Comparison of ENCODE assay signal across 8 cellular contexts in the genomic region with DNA sequence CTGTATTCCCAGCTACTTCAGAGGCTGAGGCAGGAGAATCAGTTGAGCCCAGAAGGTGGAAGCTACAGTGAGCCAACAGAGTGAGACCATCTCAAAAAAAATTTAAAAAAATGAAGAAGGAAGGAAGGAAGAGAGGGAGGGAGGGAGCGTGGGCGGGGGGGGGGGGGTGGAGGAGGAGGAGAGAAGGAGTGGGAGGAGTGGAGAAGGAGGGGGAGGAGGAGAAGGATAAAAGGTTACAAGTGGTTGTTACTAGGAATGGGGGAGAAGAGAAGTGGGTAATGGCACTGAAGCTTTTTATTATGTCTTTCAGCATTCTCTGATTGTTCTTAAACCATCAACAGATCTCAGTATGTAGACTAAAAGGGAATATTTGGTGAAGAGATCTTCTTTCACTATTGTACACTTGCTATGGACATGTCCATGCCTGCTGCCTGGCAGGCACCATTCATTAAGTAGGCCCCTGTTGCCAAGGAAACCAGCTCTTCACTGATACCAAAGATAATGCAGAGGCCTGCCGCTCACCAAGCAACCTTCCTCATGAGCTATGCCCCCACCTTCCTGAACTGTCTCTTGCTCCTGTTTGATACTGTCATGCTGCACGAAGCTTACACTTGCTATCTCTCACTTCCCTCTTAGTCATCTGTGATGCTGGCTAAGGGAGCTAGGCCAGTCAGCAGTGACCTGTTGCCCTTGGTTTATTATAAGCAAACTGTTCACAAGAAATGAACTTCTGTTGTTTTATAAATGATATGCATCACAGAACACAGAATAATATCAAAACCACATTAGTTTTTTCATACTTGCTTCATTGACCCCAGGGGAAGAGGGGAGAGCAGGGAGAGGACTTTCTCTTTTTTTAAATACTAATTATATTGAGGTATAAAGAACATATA. TPM values are rescaled to one million over a fixed set of nuclear protein-coding genes. Genes with fewer than 3 reads are reported as not detected.
A peak's percentile ranks its signal among the peaks of the same experiment; 100 is the strongest.
DNase-seq lines count a peak whose midpoint lies in the region; ATAC-seq, FAIRE-seq and TF ChIP-seq lines count a peak whose summit lies in the region.

No MANE protein-coding gene starts in this region.

- H4K8ac ChIP-seq in mesenchymal stem cell (ENCODE audit: low read length): no peak overlapping the region

- H3K27ac ChIP-seq in A673 (ENCODE audit: low read depth, low read length, poor library complexity, severe bottlenecking): peak overlapping the region; percentile 61
- peak overlapping the region; percentile 36 to 91; a peak in 3 of 4 replicates for H3K27ac ChIP-seq in SK-N-SH (ENCODE audit: low read depth in 2 of 2, low read length in 1 of 2)
- H3K27ac ChIP-seq in mesenchymal stem cell (ENCODE audit: low read length, poor library complexity, severe bottlenecking): peak overlapping the region; percentile 3
- H3K27ac ChIP-seq in ovary: no peak overlapping the region

- no peak overlapping the region for H2BK15ac ChIP-seq in mesenchymal stem cell (ENCODE audit: low read depth, poor library complexity, severe bottlenecking)

- H3K9me2 ChIP-seq in SK-N-SH: no peaks in the 10 kb centered on the region

- TF ChIP-seq RAD21 in SK-N-SH (IDR thresholded peaks at IDR 0.05; ENCODE audit: low read length): peak; percentile 38; the same call in 1 of the 2 replicates

- H3K9ac ChIP-seq in SK-N-SH: no peak overlapping the region
- no peak overlapping the region for H3K9ac ChIP-seq in mesenchymal stem cell (ENCODE audit: low read length)

- TF ChIP-seq POLR2A in ovary (IDR thresholded peaks at IDR 0.05): no peak

- no peak overlapping the region for H2BK12ac ChIP-seq in mesenchymal stem cell (ENCODE audit: low read length in 2 of 2)

- H3K14ac ChIP-seq in mesenchymal stem cell (ENCODE audit: low read length in 2 of 2): no peak overlapping the region

- TF ChIP-seq CTCF in A673 (conservative IDR thresholded peaks at IDR 0.05; ENCODE audit: low read depth, low read length): no peak
- no peak for TF ChIP-seq CTCF in SK-N-SH (IDR thresholded peaks at IDR 0.05)
- no peak for TF ChIP-seq CTCF in ovary (IDR thresholded peaks at IDR 0.05)

- H3K79me2 ChIP-seq in SK-N-SH (ENCODE audit: insufficient read depth): no peaks in the 10 kb centered on the region

- no peaks in the 10 kb centered on the region for H3F3A ChIP-seq in SK-N-SH (replicated peaks; ENCODE audit: insufficient read depth)

- 9% methylated on average over 4 of the region's 4 CpGs for WGBS in SK-N-SH (ENCODE audit: low lambda C conversion rate)
- 9% methylated on average over 4 of the region's 4 CpGs for WGBS in mesenchymal stem cell
- 22 to 33% (median 24%) methylated on average over 4 of the region's 4 CpGs for WGBS in ovary, 3 donors

- no peak overlapping the region for H3K23ac ChIP-seq in mesenchymal stem cell (ENCODE audit: low read length in 2 of 2)

- H2BK5ac ChIP-seq in mesenchymal stem cell (ENCODE audit: low read depth, low read length, poor library complexity, severe bottlenecking): no peak overlapping the region

- peak overlapping the region; percentile 80; the same call in 1 of the 2 replicates for H2AFZ ChIP-seq in SK-N-SH (ENCODE audit: low read depth)
- H2AFZ ChIP-seq in mesenchymal stem cell (ENCODE audit: low read depth, low read length): peak overlapping the region; percentile 63

- H3K4me2 ChIP-seq in SK-N-SH (peak overlapping the region; percentile 41), mesenchymal stem cell (ENCODE audit: low read length, poor library complexity, severe bottlenecking) (no peak overlapping the region)

- H3K36me3 ChIP-seq in A673 (ENCODE audit: insufficient read depth, low read length, poor library complexity, severe bottlenecking) (no peaks in the 10 kb centered on the region), SK-N-SH (replicated peaks in 1 of 2; ENCODE audit: control insufficient read depth in 1 of 2, insufficient read depth in 2 of 2, low read length in 1 of 2) (no peaks in the 10 kb centered on the region), mesenchymal stem cell (ENCODE audit: control insufficient read depth in 1 of 2, insufficient read depth in 2 of 2, low read depth in 1 of 2, low read length in 2 of 2) (no peaks in the 10 kb centered on the region), ovary (no peaks in the 10 kb centered on the region)

- BruUV-seq in A673 (replicated peaks; lab: Mats Ljungman, UMichigan): no TSS peak

- H3K4ac ChIP-seq in mesenchymal stem cell (ENCODE audit: low read depth in 1 of 2, low read length in 2 of 2): peak overlapping the region in 1 of 2 experiments; percentile 51

- no peaks in the 10 kb centered on the region for H3K79me1 ChIP-seq in mesenchymal stem cell (replicated peaks; ENCODE audit: low read length, poor library complexity, severe bottlenecking)

- no peak overlapping the region for H2AK5ac ChIP-seq in mesenchymal stem cell (ENCODE audit: low read length, severe bottlenecking)

- H3K9me3 ChIP-seq in A673 (ENCODE audit: low read depth, low read length, poor library complexity, severe bottlenecking) (no peaks in the 10 kb centered on the region), SK-N-SH (no peaks in the 10 kb centered on the region), mesenchymal stem cell (ENCODE audit: control insufficient read depth, low read length) (no peaks in the 10 kb centered on the region), ovary (no peaks in the 10 kb centered on the region)

- intact Hi-C loops in A673 (cut with micrococcal nuclease; ENCODE audit: unreplicated experiment) (no loop called here), ovary (cut with DNase I) (no loop called here)

- H4K91ac ChIP-seq in mesenchymal stem cell (ENCODE audit: low read length): no peak overlapping the region

- H3K4me3 ChIP-seq in A673 (ENCODE audit: low read depth, low read length, poor library complexity, severe bottlenecking) (no peak overlapping the region), SK-N-SH (ENCODE audit: low read depth in 2 of 2, low read length in 1 of 2) (no peak overlapping the region), mesenchymal stem cell (ENCODE audit: insufficient read depth in 1 of 2, low read depth in 1 of 2, low read length in 2 of 2) (no peak overlapping the region), ovary (no peak overlapping the region)

- peak; percentile 98 for ATAC-seq in HG02798 (IDR thresholded peaks at IDR 0.05; ENCODE audit: poor library complexity, unreplicated experiment)

- FAIRE-seq in GM18507 (lab: Jason Lieb, UNC): peak; percentile 87

- peaks cover 13% of the 10 kb centered on the region for H3K4me1 ChIP-seq in A673 (ENCODE audit: insufficient read depth, low read length, poor library complexity, severe bottlenecking)
- peaks cover 10 to 13% of the 10 kb centered on the region in 2 experiments; a peak in 3 of 4 replicates for H3K4me1 ChIP-seq in SK-N-SH (ENCODE audit: control insufficient read depth in 1 of 2, insufficient read depth in 2 of 2, low read depth in 1 of 2, low read length in 1 of 2)
- H3K4me1 ChIP-seq in mesenchymal stem cell (ENCODE audit: control insufficient read depth, insufficient read depth, low read depth, low read length): peaks cover 3% of the 10 kb centered on the region
- no peaks in the 10 kb centered on the region for H3K4me1 ChIP-seq in ovary (ENCODE audit: insufficient read depth)

- POLR2A ChIA-PET in A673 (lab: Charles Lee; ENCODE audit: low non-redundant PET): no interaction called here
- POLR2A ChIA-PET in SK-N-SH (lab: Yijun Ruan, JAX): interaction anchor here (0.6 to 1.5 kb wide), 4 partner anchors 10 to 23 kb away, joined by 3 to 12 read pairs (median 4); a partner anchor contains a TSS

- H3K18ac ChIP-seq in mesenchymal stem cell (ENCODE audit: low read depth in 1 of 2, low read length in 2 of 2): peak overlapping the region in 1 of 2 experiments; percentile 14

- TF ChIP-seq EP300 in SK-N-SH (IDR thresholded peaks at IDR 0.05; ENCODE audit: borderline replicate concordance in 1 of 2, low read depth in 1 of 2, low read length in 1 of 2): peak in 1 of 2 experiments; percentile 53; a peak in 1 of 4 replicates
- no peak for TF ChIP-seq EP300 in ovary (IDR thresholded peaks at IDR 0.05)

- DNase-seq in A673 (ENCODE audit: low spot score): peak; percentile 83
- DNase-seq in GM18507 (ENCODE audit: extremely low spot score, insufficient read length, low read depth): peak; percentile 30
- DNase-seq in NCI-H1105 (lab: John Stamatoyannopoulos, UW): peak; percentile 87
- peak; percentile 88 for DNase-seq in SK-N-SH
- peak; percentile 41 for DNase-seq in central memory CD4-positive, alpha-beta T cell
- DNase-seq in mesenchymal stem cell: peak; percentile 82
- DNase-seq in ovary: no peak

- H3K27me3 ChIP-seq in A673 (replicated peaks; ENCODE audit: insufficient read depth, low read depth, low read length, poor library complexity) (no peaks in the 10 kb centered on the region), SK-N-SH (ENCODE audit: insufficient read depth) (no peaks in the 10 kb centered on the region), mesenchymal stem cell (ENCODE audit: control insufficient read depth in 1 of 2, insufficient read depth in 1 of 2, low read length in 2 of 2) (no peaks in the 10 kb centered on the region), ovary (no peaks in the 10 kb centered on the region)

- H2BK120ac ChIP-seq in mesenchymal stem cell (ENCODE audit: low read depth, low read length): no peak overlapping the region

- H4K20me1 ChIP-seq in SK-N-SH (ENCODE audit: insufficient read depth): no peaks in the 10 kb centered on the region

- CTCF ChIA-PET in A673 (lab: Charles Lee): interaction anchor here (1.1 kb wide), 1 partner anchor 12 kb away, joined by 3 read pairs; no protein-coding TSS in a partner anchor
- CTCF ChIA-PET in SK-N-SH (lab: Yijun Ruan, JAX): interaction anchor here (1.0 to 4.7 kb wide), 6 partner anchors 10 to 127 kb away, joined by 3 to 29 read pairs (median 4); no protein-coding TSS in a partner anchor

RNA-seq across cellular contexts. Expression of a gene that starts 23.1 kb away (rescaled TPM):
- 19.8 and 25.8 TPM in 2 replicates for total RNA-seq in A673 (2021)
- polyA plus RNA-seq in SK-N-SH (2012; rRNA removed): 4.7 and 6.5 TPM in 2 replicates
- polyA plus RNA-seq in SK-N-SH (2012; cell fraction: cytosol; rRNA removed): 5.2 and 5.7 TPM in 2 replicates
- polyA plus RNA-seq in SK-N-SH (2012; cell fraction: nucleus; rRNA removed): 7.8 and 14.2 TPM in 2 replicates
- polyA plus RNA-seq in mesenchymal stem cell (2013, experiment 1 of 2): 10.1 TPM
- 10.4 TPM for polyA plus RNA-seq in mesenchymal stem cell (2013, experiment 2 of 2)
- 10 to 100 TPM; 25.0 to 40.0 (median 33.1) TPM for total RNA-seq in ovary
- polyA plus RNA-seq in ovary: 10 to 100 TPM; 10.2 to 15.9 TPM

RNA-seq across cellular contexts. Expression of a gene that starts 23.5 kb away (rescaled TPM):
- total RNA-seq in A673 (2021) (50.6 and 60.7 TPM in 2 replicates), ovary (10 to 100 TPM; 16.8 to 31.0 (median 21.4) TPM)
- polyA plus RNA-seq in SK-N-SH (2012; rRNA removed) (24.0 and 30.2 TPM in 2 replicates), ovary (10 to 100 TPM; 14.1 to 44.3 TPM)
- polyA plus RNA-seq in SK-N-SH (2012; cell fraction: cytosol; rRNA removed): 29.9 and 30.0 TPM in 2 replicates
- polyA plus RNA-seq in SK-N-SH (2012; cell fraction: nucleus; rRNA removed): 22.7 and 23.9 TPM in 2 replicates
- polyA plus RNA-seq in mesenchymal stem cell (2013, experiment 1 of 2): 18.0 TPM
- polyA plus RNA-seq in mesenchymal stem cell (2013, experiment 2 of 2): 17.2 TPM

RNA-seq across cellular contexts. Expression of a gene that starts 24.9 kb away (rescaled TPM):
- total RNA-seq in A673 (2021) (6.3 and 7.3 TPM in 2 replicates), ovary (10 to 100 TPM; 10.7 to 42.4 (median 27.4) TPM)
- polyA plus RNA-seq in SK-N-SH (2012; rRNA removed) (0.16 and 0.39 TPM in 2 replicates), ovary (10 to 100 TPM; 11.4 to 24.6 TPM)
- polyA plus RNA-seq in SK-N-SH (2012; cell fraction: cytosol; rRNA removed): 0.05 and 0.06 TPM in 2 replicates
- polyA plus RNA-seq in SK-N-SH (2012; cell fraction: nucleus; rRNA removed): 1.1 and 1.4 TPM in 2 replicates
- 4.2 TPM for polyA plus RNA-seq in mesenchymal stem cell (2013, experiment 1 of 2)
- 3.7 TPM for polyA plus RNA-seq in mesenchymal stem cell (2013, experiment 2 of 2)

Comparison
In these comparisons a context has a peak if more than half of its experiments do, and no peak if none do; other contexts are left out.
1. DNase-seq: peak in A673 (single experiment), GM18507 (single experiment), NCI-H1105 (single experiment), SK-N-SH (single experiment), central memory CD4-positive, alpha-beta T cell (single experiment) and mesenchymal stem cell (single experiment); none in ovary (0 of 5).
2. H3K27ac ChIP-seq: peak in A673 (single experiment), SK-N-SH (2 of 2) and mesenchymal stem cell (single experiment); none in ovary (0 of 2).